Comparison of ENCODE assay signal across 19 cellular contexts in genomic region chr5:114367029-114367428, GRCh38. TPM values are rescaled to one million over a fixed set of nuclear protein-coding genes. Genes with fewer than 3 reads are reported as not detected.
DNase-seq lines count a peak whose midpoint lies in the region; ATAC-seq, FAIRE-seq and TF ChIP-seq lines count a peak whose summit lies in the region.
"Had no signal": no experiment of that assay in that cellular context is flagged by ENCODE, and none has a peak within 500 bp of the region (broad histone marks: within the 10 kb centered on the region; RNA-seq: fewer than 3 reads in every experiment).

No MANE protein-coding gene starts in this region.

- H3K9me3 ChIP-seq in endothelial cell of umbilical vein (replicated peaks; ENCODE audit: control insufficient read depth, insufficient read depth, low read length) (no peaks in the 10 kb centered on the region), H9 (ENCODE audit: control insufficient read depth, low read depth, low read length) (no peaks in the 10 kb centered on the region), right atrium auricular region (no peaks in the 10 kb centered on the region)
- H3K9me3 ChIP-seq: heart left ventricle, lower lobe of right lung had no signal

- H2AFZ ChIP-seq in endothelial cell of umbilical vein (ENCODE audit: low read depth, low read length): no peak overlapping the region
- no peak overlapping the region for H2AFZ ChIP-seq in H9 (ENCODE audit: low read length)

- H3K27ac Mint-ChIP-seq in H9: no peak overlapping the region
- H3K27ac Mint-ChIP-seq: activated naive CD8-positive, alpha-beta T cell treated with anti-CD3 and anti-CD28 coated beads, Interleukin-2, amount 10 ng/mL, durations not matched to agents 7 days and 5 days; activated T-helper 1 cell treated with anti-CD3 and anti-CD28 coated beads, Interleukin-12 subunit alpha, Interleukin-12 subunit beta, Interleukin-2, Interleukin-4 antibody, amounts not matched to agents 30 ng/mL and 10 ng/mL and 1 ng/mL, durations not matched to agents 14 hours and 24 hours and 36 hours; CD4-positive, CD25-positive, alpha-beta regulatory T cell had no signal

- H3K27me3 ChIP-seq in endothelial cell of umbilical vein (ENCODE audit: control insufficient read depth in 2 of 2, insufficient read depth in 2 of 2, low read length in 2 of 2) (peaks cover 19 to 36% of the 10 kb centered on the region in 2 experiments), H9 (ENCODE audit: insufficient read depth, low read length) (no peaks in the 10 kb centered on the region), right atrium auricular region (no peaks in the 10 kb centered on the region)

- intact Hi-C loops in endothelial cell of umbilical vein (cut with micrococcal nuclease): loop anchor here (10.0 kb wide), 1 partner anchor 752 kb away; no protein-coding TSS in a partner anchor

- peak; percentile 48 for DNase-seq in A172 (ENCODE audit: low spot score)
- DNase-seq in HT1080 (ENCODE audit: low read depth): peak; percentile 10
- peak; percentile 10 for DNase-seq in SW480 (ENCODE audit: low spot score)
- DNase-seq in endothelial cell of umbilical vein (ENCODE audit: low read depth, low spot score): peak; percentile 27
- DNase-seq in H9: no peak
- DNase-seq in ureter (ENCODE audit: low spot score): no peak
- DNase-seq in right atrium auricular region (ENCODE audit: low spot score): no peak
- DNase-seq: activated naive CD8-positive, alpha-beta T cell treated with anti-CD3 and anti-CD28 coated beads, Interleukin-2, amount 10 ng/mL, durations not matched to agents 7 days and 5 days; CD4-positive, CD25-positive, alpha-beta regulatory T cell; heart left ventricle; KG1; lower lobe of right lung; NCI-H1417 treated with DMSO at 0.1 percent for 48 hours; NCI-H69; occipital lobe; T-helper 9 cell had no signal

- H3K4me3 Mint-ChIP-seq in H9: no peak overlapping the region
- H3K4me3 Mint-ChIP-seq: activated naive CD8-positive, alpha-beta T cell treated with anti-CD3 and anti-CD28 coated beads, Interleukin-2, amount 10 ng/mL, durations not matched to agents 7 days and 5 days; activated T-helper 1 cell treated with anti-CD3 and anti-CD28 coated beads, Interleukin-12 subunit alpha, Interleukin-12 subunit beta, Interleukin-2, Interleukin-4 antibody, amounts not matched to agents 30 ng/mL and 10 ng/mL and 1 ng/mL, durations not matched to agents 14 hours and 24 hours and 36 hours; CD4-positive, CD25-positive, alpha-beta regulatory T cell had no signal

- H3K4me1 ChIP-seq in endothelial cell of umbilical vein (ENCODE audit: control insufficient read depth, extremely low read depth, insufficient read depth, low read length) (no peaks in the 10 kb centered on the region), H9 (ENCODE audit: insufficient read depth, low read length) (no peaks in the 10 kb centered on the region), right atrium auricular region (peaks cover 0 to 29% of the 10 kb centered on the region in 2 donors)

- WGBS in H9 (ENCODE audit: extremely low coverage, insufficient read length, low lambda C conversion rate): no CpG with 5 or more reads among the region's 2 CpGs

- no peak overlapping the region for H2BK120ac ChIP-seq in H9 (ENCODE audit: low read depth, low read length, poor library complexity, severe bottlenecking)

- dilution Hi-C loops in endothelial cell of umbilical vein (cut with MboI; ENCODE audit: extremely low pct_ligation_motif_present, low sequenced_read_pairs): no loop called here

- no peak overlapping the region for H2BK20ac ChIP-seq in H9 (ENCODE audit: low read depth, low read length, poor library complexity, severe bottlenecking)

- peaks cover 2% of the 10 kb centered on the region for H3K79me1 ChIP-seq in H9 (ENCODE audit: insufficient read depth, low read depth, low read length, poor library complexity, severe bottlenecking)

- H3K56ac ChIP-seq in H9 (ENCODE audit: insufficient read length, low read depth, low read length): no peak overlapping the region

- H3K4ac ChIP-seq in H9 (ENCODE audit: low read depth, low read length): no peak overlapping the region

- no peaks in the 10 kb centered on the region for H3K9me1 ChIP-seq in endothelial cell of umbilical vein (replicated peaks; ENCODE audit: control insufficient read depth, extremely low read depth, insufficient read depth, low read length)

- H3K4me2 ChIP-seq in endothelial cell of umbilical vein (ENCODE audit: insufficient read depth, low read length) (no peak overlapping the region), H9 (ENCODE audit: insufficient read depth, insufficient read length, low read length) (no peak overlapping the region)

- no peak for ATAC-seq in HG03521 (IDR thresholded peaks at IDR 0.05; ENCODE audit: unreplicated experiment)
- ATAC-seq: activated CD4-positive, CD25-positive, alpha-beta regulatory T cell treated with anti-CD3 and anti-CD28 coated beads, Interleukin-2, amount 50 U/mL, for 24 hours; heart left ventricle; lower lobe of right lung had no signal

- H3K18ac ChIP-seq in H9 (ENCODE audit: insufficient read length, low read depth, low read length): no peak overlapping the region

- no peak overlapping the region for H3K4me3 ChIP-seq in endothelial cell of umbilical vein (replicated peaks in 1 of 3; ENCODE audit: insufficient read depth in 1 of 3, low read depth in 1 of 3, low read length in 3 of 3)
- H3K4me3 ChIP-seq in right atrium auricular region: no peak overlapping the region
- H3K4me3 ChIP-seq: heart left ventricle, lower lobe of right lung had no signal

- no peak overlapping the region for H3T11ph ChIP-seq in H9 (ENCODE audit: low read length)

- H3K27ac ChIP-seq in endothelial cell of umbilical vein (ENCODE audit: insufficient read depth, low read depth, low read length): no peak overlapping the region
- H3K27ac ChIP-seq in H9 (ENCODE audit: insufficient read length, low read depth, low read length): no peak overlapping the region
- H3K27ac ChIP-seq in right atrium auricular region: no peak overlapping the region
- H3K27ac ChIP-seq: heart left ventricle, lower lobe of right lung had no signal

- H3K23me2 ChIP-seq in H9 (ENCODE audit: insufficient read length, low read depth, low read length, poor library complexity, severe bottlenecking): peaks cover 10% of the 10 kb centered on the region

- no peak overlapping the region for H2BK12ac ChIP-seq in H9 (ENCODE audit: insufficient read length, low read depth, low read length)

- H2BK5ac ChIP-seq in H9 (ENCODE audit: insufficient read length, low read length): no peak overlapping the region

- H3K27me3 Mint-ChIP-seq in H9 (ENCODE audit: low read depth): peaks cover 7% of the 10 kb centered on the region

- POLR2A ChIA-PET in endothelial cell of umbilical vein (lab: Charles Lee): no interaction called here

- no peak overlapping the region for H4K91ac ChIP-seq in H9 (ENCODE audit: insufficient read length, low read depth, low read length)

- no peak overlapping the region for H2BK15ac ChIP-seq in H9 (ENCODE audit: low read depth, low read length)

- TF ChIP-seq POLR2A in endothelial cell of umbilical vein (IDR thresholded peaks at IDR 0.05; ENCODE audit: low read depth, low read length): no peak

- H3K79me2 ChIP-seq in endothelial cell of umbilical vein (ENCODE audit: control insufficient read depth, insufficient read depth, low read length): no peaks in the 10 kb centered on the region
- peaks cover 3% of the 10 kb centered on the region; the same call in 1 of the 2 replicates for H3K79me2 ChIP-seq in H9 (ENCODE audit: insufficient read depth, low read length)

- BruUV-seq in endothelial cell of umbilical vein (replicated peaks; lab: Mats Ljungman, UMichigan): no TSS peak

- no peaks in the 10 kb centered on the region for H3K36me3 ChIP-seq in endothelial cell of umbilical vein (ENCODE audit: control insufficient read depth in 2 of 2, extremely low read depth in 1 of 2, insufficient read depth in 2 of 2, low read length in 2 of 2)
- no peaks in the 10 kb centered on the region for H3K36me3 ChIP-seq in right atrium auricular region
- H3K36me3 ChIP-seq: heart left ventricle, lower lobe of right lung had no signal

- H3K36me3 Mint-ChIP-seq in H9 (ENCODE audit: insufficient read depth in 1 of 3, low read depth in 3 of 3): peaks cover 3 to 33% (median 9%) of the 10 kb centered on the region in 3 experiments; a peak in 6 of 7 replicates
- H3K36me3 Mint-ChIP-seq: activated naive CD8-positive, alpha-beta T cell treated with anti-CD3 and anti-CD28 coated beads, Interleukin-2, amount 10 ng/mL, durations not matched to agents 7 days and 5 days; CD4-positive, CD25-positive, alpha-beta regulatory T cell had no signal

- peaks cover 15 to 28% of the 10 kb centered on the region in 2 experiments for H3K4me1 Mint-ChIP-seq in H9
- H3K4me1 Mint-ChIP-seq: activated naive CD8-positive, alpha-beta T cell treated with anti-CD3 and anti-CD28 coated beads, Interleukin-2, amount 10 ng/mL, durations not matched to agents 7 days and 5 days had no signal

- H3K23ac ChIP-seq in H9 (ENCODE audit: insufficient read length, low read depth, low read length): no peak overlapping the region

- no peak overlapping the region for H4K5ac ChIP-seq in H9 (ENCODE audit: insufficient read length, low read depth, low read length)

- no peaks in the 10 kb centered on the region for H4K20me1 ChIP-seq in endothelial cell of umbilical vein (replicated peaks; ENCODE audit: control insufficient read depth, extremely low read depth, insufficient read depth, low read length)
- no peaks in the 10 kb centered on the region for H4K20me1 ChIP-seq in H9 (ENCODE audit: control insufficient read depth, insufficient read depth, insufficient read length)

- CTCF ChIA-PET in endothelial cell of umbilical vein (lab: Charles Lee): interaction anchor here (0.9 to 1.4 kb wide), 10 partner anchors 9 to 755 kb away, joined by 3 to 6 read pairs (median 3); no protein-coding TSS in a partner anchor

- no peak overlapping the region for H4K8ac ChIP-seq in H9 (replicated peaks; ENCODE audit: insufficient read length, low read depth, low read length)

- no peak overlapping the region for H3K14ac ChIP-seq in H9 (ENCODE audit: insufficient read depth, low read length)

- no peaks in the 10 kb centered on the region; a peak in 1 of 5 replicates for H3K9me3 Mint-ChIP-seq in H9
- H3K9me3 Mint-ChIP-seq: activated naive CD8-positive, alpha-beta T cell treated with anti-CD3 and anti-CD28 coated beads, Interleukin-2, amount 10 ng/mL, durations not matched to agents 7 days and 5 days; activated T-helper 1 cell treated with anti-CD3 and anti-CD28 coated beads, Interleukin-12 subunit alpha, Interleukin-12 subunit beta, Interleukin-2, Interleukin-4 antibody, amounts not matched to agents 30 ng/mL and 10 ng/mL and 1 ng/mL, durations not matched to agents 14 hours and 24 hours and 36 hours had no signal

- H2AK5ac ChIP-seq in H9 (ENCODE audit: insufficient read length, low read length): no peak overlapping the region

- TF ChIP-seq CTCF in endothelial cell of umbilical vein (IDR thresholded peaks at IDR 0.05; ENCODE audit: extremely low read depth in 1 of 2, insufficient read depth in 1 of 2, low read depth in 1 of 2, low read length in 2 of 2) (no peak), H9 (conservative IDR thresholded peaks at IDR 0.05) (no peak), right atrium auricular region (IDR thresholded peaks at IDR 0.05) (no peak)

- H3K9ac ChIP-seq in endothelial cell of umbilical vein (replicated peaks; ENCODE audit: extremely low read depth, insufficient read depth, low read length) (no peak overlapping the region), H9 (ENCODE audit: extremely low read depth, insufficient read length, low read length) (no peak overlapping the region)

- peak; percentile 28 for FAIRE-seq in endothelial cell of umbilical vein (lab: Jason Lieb, UNC)

RNA-seq across cellular contexts. Expression of gene KCNN2, which starts 5.2 kb away (rescaled TPM):
- not detected in 2 replicates for total RNA-seq in A172 (2014; rRNA removed; shearing (Covaris generic))
- total RNA-seq in HT1080 (2014; rRNA removed; shearing (Covaris generic)): 0.13 TPM in 1 of 2 replicates, not detected in the other
- polyA plus RNA-seq in HT1080 (2015; cell fraction: cytosol; rRNA removed): 0.34 and 0.41 TPM in 2 replicates
- 0.49 and 1.3 TPM in 2 replicates for polyA plus RNA-seq in HT1080 (2015; cell fraction: nucleus; rRNA removed)
- total RNA-seq in endothelial cell of umbilical vein: 1.3 and 1.9 TPM in 2 replicates
- polyA plus RNA-seq in endothelial cell of umbilical vein: 0.11 and 0.32 TPM in 2 replicates
- polyA plus RNA-seq in endothelial cell of umbilical vein (2011; cell fraction: cytosol; rRNA removed): 0.12 and 0.17 TPM in 2 replicates
- 0.68 and 0.84 TPM in 2 replicates for polyA plus RNA-seq in endothelial cell of umbilical vein (2011; cell fraction: nucleus; rRNA removed)
- 0.17 TPM in 1 of 2 replicates, not detected in the other for polyA plus RNA-seq in endothelial cell of umbilical vein (2012)
- polyA minus RNA-seq in endothelial cell of umbilical vein: 0.10 and 0.57 TPM in 2 replicates
- not detected for polyA minus RNA-seq in endothelial cell of umbilical vein (2011; cell fraction: cytosol; rRNA and poly(A)+ RNA removed)
- 0.38 and 1.7 TPM in 2 replicates for polyA minus RNA-seq in endothelial cell of umbilical vein (2011; cell fraction: nucleus; rRNA and poly(A)+ RNA removed)
- 21.0 and 21.7 TPM in 2 replicates for total RNA-seq in H9 (2021)
- total RNA-seq in ureter: 2.1 TPM
- 10 to 100 TPM; 12.6 to 22.4 TPM for total RNA-seq in right atrium auricular region
- total RNA-seq: activated naive CD8-positive, alpha-beta T cell treated with anti-CD3 and anti-CD28 coated beads, Interleukin-2, amount 10 ng/mL, durations not matched to agents 7 days and 5 days; activated T-helper 1 cell treated with anti-CD3 and anti-CD28 coated beads, Interleukin-12 subunit alpha, Interleukin-12 subunit beta, Interleukin-2, Interleukin-4 antibody, amounts not matched to agents 30 ng/mL and 10 ng/mL and 1 ng/mL, durations not matched to agents 14 hours and 24 hours and 36 hours; CD4-positive, CD25-positive, alpha-beta regulatory T cell had no signal
- polyA plus RNA-seq: CD4-positive, CD25-positive, alpha-beta regulatory T cell had no signal

Comparison
In these comparisons a context has a peak if more than half of its experiments do, and no peak if none do; other contexts are left out.
1. DNase-seq: peak in A172 (single experiment), HT1080 (single experiment), SW480 (single experiment) and endothelial cell of umbilical vein (single experiment); none in H9 (single experiment), ureter (single experiment) and right atrium auricular region (single experiment).